ENCODE assay signal across 1 cellular context in the genomic region with DNA sequence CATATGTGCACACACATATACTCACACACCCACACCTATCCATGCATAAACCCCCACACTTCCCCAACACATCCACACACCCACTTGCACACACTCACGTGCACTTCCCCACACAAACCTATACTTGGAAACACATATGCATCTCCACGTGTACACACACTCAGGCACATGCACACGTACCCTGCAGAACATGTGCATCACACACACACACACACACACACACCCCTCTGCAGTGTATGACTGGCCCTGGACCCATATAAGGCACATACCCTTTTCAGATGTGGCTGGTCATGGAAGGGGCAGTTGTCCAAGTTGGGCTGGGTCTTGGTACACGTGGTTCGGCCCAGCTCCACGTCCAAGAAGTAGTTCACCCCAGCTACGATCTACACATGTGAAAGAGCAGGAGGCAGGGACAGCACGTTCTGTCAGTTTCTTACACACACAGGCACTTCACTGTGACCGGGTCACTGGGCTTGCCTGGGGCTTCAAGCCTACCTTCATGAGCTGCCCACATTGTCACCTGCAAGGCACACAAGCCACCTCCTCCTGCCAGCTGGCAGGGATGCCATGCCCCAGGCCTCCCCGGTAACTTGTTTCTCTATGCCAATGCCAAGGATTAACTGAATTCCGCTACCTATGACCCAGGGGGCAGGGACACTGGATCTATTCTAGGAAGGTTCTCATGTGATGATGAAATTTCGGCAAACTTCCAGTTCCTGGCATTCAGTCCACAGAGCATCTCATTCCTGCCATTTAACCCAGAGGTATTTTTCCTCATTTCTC.
TF ChIP-seq lines count a peak whose summit lies in the region.

No MANE protein-coding gene starts in this region.

TF ChIP-seq in WTC11, 78 proteins besides CTCF, POLR2A, EP300 and RAD21 (continued from another document):
- no peak for TF ChIP-seq HMGXB4 (CRISPR knock-in tag; IDR thresholded peaks at IDR 0.05)
